Comparison of ENCODE assay signal across 1 cellular context in the genomic region with DNA sequence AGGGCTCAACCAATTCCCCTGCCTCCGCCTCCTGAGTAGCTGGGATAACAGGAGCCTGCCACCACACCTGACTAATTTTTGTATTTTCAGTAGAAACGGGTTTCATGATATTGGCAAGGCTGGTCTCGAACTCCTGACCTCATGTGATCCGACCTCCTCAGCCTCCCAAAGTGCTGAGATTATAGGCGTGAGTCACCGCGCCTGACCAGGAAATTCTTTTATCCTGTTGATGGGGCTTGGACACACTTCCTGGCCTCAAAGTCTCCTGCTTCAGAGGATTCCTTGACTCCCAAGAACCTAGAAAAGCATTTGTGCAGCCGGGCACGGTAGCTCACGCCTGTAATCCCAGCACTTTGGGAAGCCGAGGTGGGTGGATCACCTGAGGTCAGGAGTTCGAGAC.
TF ChIP-seq lines count a peak whose summit lies in the region.

No MANE protein-coding gene starts in this region.

TF ChIP-seq in K562, 482 proteins besides CTCF, POLR2A, EP300 and RAD21:
- TF ChIP-seq USF1 (CRISPR knock-in tag; IDR thresholded peaks at IDR 0.05) (no peak), ATF3 (IDR thresholded peaks at IDR 0.05) (peak; percentile 46), ATF3 (CRISPR knock-in tag; conservative IDR thresholded peaks at IDR 0.05) (no peak), FOSL1 (tag; conservative IDR thresholded peaks at IDR 0.05) (peak; percentile 44), TBP (optimal IDR thresholded peaks at IDR 0.05; ENCODE audit: low read depth, low read length) (peak; percentile 33), KDM1A (IDR thresholded peaks at IDR 0.05) (0 out of 4 replicates have a peak, but pooled peaks of 1 of the 2 experiments have one; percentile 28), TAF9B (IDR thresholded peaks at IDR 0.05; ENCODE audit: partially characterized antibody) (no peak), TRIM24 (IDR thresholded peaks at IDR 0.05) (0 out of 4 replicates have a peak, but pooled peaks of 1 of the 2 experiments have one; percentile 28), JUND (IDR thresholded peaks at IDR 0.05; ENCODE audit: borderline replicate concordance, low read depth, low read length) (peak; percentile 58; the same call in 1 of the 2 replicates), JUND (tag; IDR thresholded peaks at IDR 0.05; ENCODE audit: borderline replicate concordance, low read depth, low read length) (no peak; the same call in 2 of the 3 replicates)
